18 cellular contexts compared by ENCODE assay signal in genomic region chr18:68215931-68216330, GRCh38.
DNase-seq lines count a peak whose midpoint lies in the region; TF ChIP-seq lines count a peak whose summit lies in the region.
"Had no signal": no experiment of that assay in that cellular context is flagged by ENCODE, and none has a peak within 500 bp of the region (broad histone marks: within the 10 kb centered on the region; RNA-seq: fewer than 3 reads in every experiment).

No MANE protein-coding gene starts in this region.

- peak overlapping the region; percentile 72 for H3K27ac ChIP-seq in GM23248
- H3K27ac ChIP-seq in SK-N-SH (ENCODE audit: low read depth in 2 of 2, low read length in 1 of 2): no peak overlapping the region
- H3K27ac ChIP-seq in ovary: no peak overlapping the region

- H3K4me3 ChIP-seq in GM23248: no peak overlapping the region
- H3K4me3 ChIP-seq in fibroblast of mammary gland (ENCODE audit: control insufficient read depth, low read depth, low read length): no peak overlapping the region
- H3K4me3 ChIP-seq in skeletal muscle cell (ENCODE audit: low read depth, low read length): no peak overlapping the region
- H3K4me3 ChIP-seq in SK-N-SH (ENCODE audit: low read depth in 2 of 2, low read length in 1 of 2): no peak overlapping the region
- no peak overlapping the region for H3K4me3 ChIP-seq in ovary

- H4K20me1 ChIP-seq in GM23248 (ENCODE audit: insufficient read depth) (no peaks in the 10 kb centered on the region), SK-N-SH (ENCODE audit: insufficient read depth) (no peaks in the 10 kb centered on the region)

- WGBS in GM23248 (ENCODE audit: low coverage in 1 of 2, low lambda C conversion rate in 2 of 2, missing lambda C conversion rate in 2 of 2), 2 experiments: 39 to 40% methylated on average over 4 of the region's 4 CpGs
- WGBS in SK-N-SH (ENCODE audit: low lambda C conversion rate): 85% methylated on average over 4 of the region's 4 CpGs
- 80 to 83% (median 81%) methylated on average over 4 of the region's 4 CpGs for WGBS in ovary, 3 donors

- H3K9me2 ChIP-seq in GM23248 (ENCODE audit: insufficient read depth) (no peaks in the 10 kb centered on the region), SK-N-SH (no peaks in the 10 kb centered on the region)

- H3K4me1 ChIP-seq in GM23248 (ENCODE audit: insufficient read depth): peaks cover 29% of the 10 kb centered on the region
- no peaks in the 10 kb centered on the region; a peak in 1 of 4 replicates for H3K4me1 ChIP-seq in SK-N-SH (ENCODE audit: control insufficient read depth in 1 of 2, insufficient read depth in 2 of 2, low read depth in 1 of 2, low read length in 1 of 2)
- H3K4me1 ChIP-seq in ovary (ENCODE audit: insufficient read depth): no peaks in the 10 kb centered on the region

- H3K27me3 ChIP-seq in GM23248 (replicated peaks; ENCODE audit: insufficient read depth) (no peaks in the 10 kb centered on the region), SK-N-SH (ENCODE audit: insufficient read depth) (no peaks in the 10 kb centered on the region), ovary (no peaks in the 10 kb centered on the region)

- intact Hi-C loops in ovary (cut with DNase I): no loop called here

- H3K9ac ChIP-seq in GM23248 (no peak overlapping the region), SK-N-SH (no peak overlapping the region)

- TF ChIP-seq POLR2A in ovary (IDR thresholded peaks at IDR 0.05): no peak

- H3K4me2 ChIP-seq in GM23248 (ENCODE audit: unreplicated experiment) (peak overlapping the region; percentile 26), SK-N-SH (no peak overlapping the region)

- CTCF ChIA-PET in SK-N-SH (lab: Yijun Ruan, JAX): no interaction called here

- H2AFZ ChIP-seq in GM23248 (peak overlapping the region; percentile 30; the same call in 1 of the 2 replicates), SK-N-SH (ENCODE audit: low read depth) (no peak overlapping the region)

- H3K9me3 ChIP-seq in GM23248 (ENCODE audit: low read depth) (no peaks in the 10 kb centered on the region), SK-N-SH (no peaks in the 10 kb centered on the region), ovary (no peaks in the 10 kb centered on the region)

- H3K79me2 ChIP-seq in GM23248 (ENCODE audit: insufficient read depth) (no peaks in the 10 kb centered on the region), SK-N-SH (ENCODE audit: insufficient read depth) (no peaks in the 10 kb centered on the region)

- TF ChIP-seq EP300 in SK-N-SH (IDR thresholded peaks at IDR 0.05; ENCODE audit: borderline replicate concordance in 1 of 2, low read depth in 1 of 2, low read length in 1 of 2) (no peak), ovary (IDR thresholded peaks at IDR 0.05) (no peak)

- peak; percentile 89 for DNase-seq in GM23248
- DNase-seq in RPMI7951 (ENCODE audit: low read depth): peak; percentile 57
- peak; percentile 69 for DNase-seq in fibroblast of mammary gland (ENCODE audit: low read depth)
- DNase-seq in skeletal muscle cell (ENCODE audit: low read depth): peak; percentile 79
- no peak for DNase-seq in SK-N-SH
- no peak for DNase-seq in activated CD4-positive, alpha-beta T cell treated with anti-CD3 and anti-CD28 coated beads, Interleukin-2, amount 50 U/mL, for 1 hour
- no peak for DNase-seq in ovary
- DNase-seq in COLO829 (ENCODE audit: low spot score): no peak
- DNase-seq: activated CD8-positive, alpha-beta T cell treated with anti-CD3 and anti-CD28 coated beads, Interleukin-2, amount 10 ng/mL, durations not matched to agents 7 days and 5 days; amygdala; CD4-positive, alpha-beta T cell; cortex of kidney; DMS79; Kasumi-1; naive thymus-derived CD8-positive, alpha-beta T cell; NCI-H1694; NCI-H524; stimulated activated CD4-positive, alpha-beta T cell treated with anti-CD3 and anti-CD28 coated beads, Interleukin-1b, Interleukin-23, amount 100 ng/mL, for 48 hours had no signal

- H3F3A ChIP-seq in GM23248 (ENCODE audit: insufficient read depth) (peaks cover 15% of the 10 kb centered on the region; the same call in 1 of the 2 replicates), SK-N-SH (replicated peaks; ENCODE audit: insufficient read depth) (no peaks in the 10 kb centered on the region)

- no peak for TF ChIP-seq CTCF in fibroblast of mammary gland (conservative IDR thresholded peaks at IDR 0.05; ENCODE audit: control insufficient read depth, insufficient read depth, low read depth, low read length)
- no peak for TF ChIP-seq CTCF in SK-N-SH (IDR thresholded peaks at IDR 0.05)
- TF ChIP-seq CTCF in ovary (IDR thresholded peaks at IDR 0.05): no peak

- in situ Hi-C loops in GM23248 (cut with MboI): no loop called here

- H3K36me3 ChIP-seq in GM23248 (ENCODE audit: low read depth): no peaks in the 10 kb centered on the region
- H3K36me3 ChIP-seq in SK-N-SH (replicated peaks in 1 of 2; ENCODE audit: control insufficient read depth in 1 of 2, insufficient read depth in 2 of 2, low read length in 1 of 2): no peaks in the 10 kb centered on the region
- H3K36me3 ChIP-seq in ovary: no peaks in the 10 kb centered on the region

- POLR2A ChIA-PET in SK-N-SH (lab: Yijun Ruan, JAX): no interaction called here

- no peak for TF ChIP-seq RAD21 in SK-N-SH (IDR thresholded peaks at IDR 0.05; ENCODE audit: low read length)

TF ChIP-seq in SK-N-SH, 30 proteins besides CTCF, POLR2A, EP300 and RAD21:
- no peak for TF ChIP-seq TCF12 (IDR thresholded peaks at IDR 0.05)
- no peak for TF ChIP-seq SIN3A (IDR thresholded peaks at IDR 0.05; ENCODE audit: borderline replicate concordance, low read depth, low read length)
- TF ChIP-seq USF2 (IDR thresholded peaks at IDR 0.05; ENCODE audit: borderline replicate concordance, low read depth, low read length): no peak

Comparison
In these comparisons a context has a peak if more than half of its experiments do, and no peak if none do; other contexts are left out.
1. DNase-seq: peak in GM23248 (single experiment), RPMI7951 (single experiment), fibroblast of mammary gland (single experiment) and skeletal muscle cell (single experiment); none in SK-N-SH (single experiment), activated CD4-positive, alpha-beta T cell treated with anti-CD3 and anti-CD28 coated beads, Interleukin-2, amount 50 U/mL, for 1 hour (single experiment), ovary (0 of 5) and COLO829 (single experiment).